In the genomic region with DNA sequence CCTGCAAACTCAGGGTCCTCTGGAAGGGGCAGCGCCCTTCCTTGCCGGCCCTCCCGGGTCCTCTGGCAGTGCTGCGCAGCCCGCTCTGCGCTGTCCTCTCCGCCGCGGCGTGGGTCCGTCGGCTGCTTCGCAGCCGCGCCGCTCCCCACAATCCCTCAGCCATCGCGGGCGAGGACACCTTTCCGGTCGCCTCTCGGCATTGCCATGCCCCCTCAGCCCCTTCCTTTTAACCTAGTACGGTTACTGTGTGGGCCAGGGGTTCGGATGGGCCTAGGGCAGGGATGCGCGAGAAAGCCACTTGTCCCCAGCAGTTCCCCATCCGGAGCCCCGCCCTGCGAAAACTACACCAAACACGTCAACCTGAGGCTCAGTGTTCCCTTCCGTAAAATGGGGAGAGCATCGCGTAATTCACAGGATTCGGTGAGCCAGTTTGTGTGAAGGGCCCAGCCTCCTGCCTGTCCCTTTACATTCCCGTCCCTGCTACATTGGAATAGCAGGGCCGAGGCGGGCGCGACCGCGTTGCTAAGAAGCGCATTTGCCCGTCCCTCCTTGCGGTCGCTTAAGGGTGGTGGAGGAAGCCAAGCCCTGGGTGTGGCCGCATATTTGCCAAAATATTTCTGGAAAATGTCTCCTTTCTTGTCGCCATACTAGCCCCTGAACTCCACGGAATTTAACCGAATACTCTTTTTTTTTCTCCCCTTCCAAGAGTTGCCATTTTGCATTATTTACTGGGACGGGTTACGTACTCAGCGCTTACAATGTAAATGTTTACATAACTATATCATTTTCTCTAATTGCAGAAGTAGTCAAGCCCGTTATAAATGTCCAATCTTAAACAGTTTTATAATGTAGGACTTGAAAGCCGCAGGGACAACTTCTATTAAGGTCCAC, we compare ENCODE assay signal across 8 cellular contexts. TPM values are rescaled to one million over a fixed set of nuclear protein-coding genes. Genes with fewer than 3 reads are reported as not detected.
DNase-seq lines count a peak whose midpoint lies in the region; ATAC-seq and TF ChIP-seq lines count a peak whose summit lies in the region.

No MANE protein-coding gene starts in this region.

- H3K36me3 Mint-ChIP-seq in activated CD4-positive, alpha-beta T cell treated with anti-CD3 and anti-CD28 coated beads, Interleukin-2, amount 10 ng/mL, durations not matched to agents 24 days and 14 days (ENCODE audit: low read depth), result no peaks in the 10 kb centered on the region
- H3K36me3 Mint-ChIP-seq in endodermal cell (ENCODE audit: low read depth) (no peaks in the 10 kb centered on the region), type B pancreatic cell (no peaks in the 10 kb centered on the region)

- no peak for ATAC-seq in HG03521 (IDR thresholded peaks at IDR 0.05; ENCODE audit: unreplicated experiment)

- peaks cover 28% of the 10 kb centered on the region for H3K4me1 Mint-ChIP-seq in activated CD4-positive, alpha-beta T cell treated with anti-CD3 and anti-CD28 coated beads, Interleukin-2, amount 10 ng/mL, durations not matched to agents 24 days and 14 days
- H3K4me1 Mint-ChIP-seq in endodermal cell, result peaks cover 10% of the 10 kb centered on the region
- H3K4me1 Mint-ChIP-seq in type B pancreatic cell (ENCODE audit: unreplicated experiment), result peaks cover 21% of the 10 kb centered on the region

- WGBS in endodermal cell (ENCODE audit: insufficient coverage in 1 of 2, insufficient read length in 1 of 2), 2 experiments, result 1 to 3% methylated on average over 14 to 54 of the region's 54 CpGs

- H3K9me3 ChIP-seq in endodermal cell (ENCODE audit: control insufficient read depth, low read length) (no peaks in the 10 kb centered on the region), mucosa of rectum (ENCODE audit: control insufficient read depth in 2 of 2, low read length in 2 of 2) (no peaks in the 10 kb centered on the region)

- H3K9me3 Mint-ChIP-seq in activated CD4-positive, alpha-beta T cell treated with anti-CD3 and anti-CD28 coated beads, Interleukin-2, amount 10 ng/mL, durations not matched to agents 24 days and 14 days, result no peaks in the 10 kb centered on the region
- H3K9me3 Mint-ChIP-seq in endodermal cell (no peaks in the 10 kb centered on the region), type B pancreatic cell (no peaks in the 10 kb centered on the region)

- intact Hi-C loops in activated CD4-positive, alpha-beta T cell treated with anti-CD3 and anti-CD28 coated beads, Interleukin-2, amount 10 ng/mL, durations not matched to agents 24 days and 14 days (cut with micrococcal nuclease), result loop anchor here (1.0 to 10.0 kb wide), 7 partner anchors 24 to 594 kb away; partner anchors contain the start of genes CBX1 and NFE2L1

- DNase-seq in NCI-H2081 (lab: John Stamatoyannopoulos, UW) (peak; percentile 58 to 64), NCI-H2081 treated with DMSO at 0.1 percent for 48 hours (lab: John Stamatoyannopoulos, UW) (no peak), M059J (ENCODE audit: low read depth) (peak; percentile 72), endodermal cell (peak; percentile 85), type B pancreatic cell (ENCODE audit: extremely low spot score, unreplicated experiment) (no peak)
- peak; percentile 89 for DNase-seq in activated CD4-positive, alpha-beta T cell treated with anti-CD3 and anti-CD28 coated beads, Interleukin-2, amount 10 ng/mL, durations not matched to agents 24 days and 14 days

- H3K27ac ChIP-seq in endodermal cell (ENCODE audit: low read depth, low read length) (peak overlapping the region; percentile 79), mucosa of rectum (ENCODE audit: low read depth in 2 of 2, low read length in 2 of 2) (peak overlapping the region; percentile 38 to 45)

- TF ChIP-seq CTCF in endodermal cell (conservative IDR thresholded peaks at IDR 0.05) (no peak), type B pancreatic cell (conservative IDR thresholded peaks at IDR 0.05) (no peak)

- peak overlapping the region; percentile 79 for H3K4me3 ChIP-seq in endodermal cell (ENCODE audit: low read length)
- H3K4me3 ChIP-seq in mucosa of rectum (ENCODE audit: low read length in 2 of 2), result peak overlapping the region; percentile 59 to 80

- H3K9ac ChIP-seq in endodermal cell (ENCODE audit: extremely low read depth, low read length, poor library complexity, severe bottlenecking) (no peak overlapping the region), mucosa of rectum (ENCODE audit: low read depth in 1 of 2, low read length in 2 of 2) (peak overlapping the region; percentile 2 to 63)

- H3K27me3 Mint-ChIP-seq in activated CD4-positive, alpha-beta T cell treated with anti-CD3 and anti-CD28 coated beads, Interleukin-2, amount 10 ng/mL, durations not matched to agents 24 days and 14 days, result peaks cover 24% of the 10 kb centered on the region
- H3K27me3 Mint-ChIP-seq in endodermal cell (ENCODE audit: insufficient read depth) (peaks cover 55% of the 10 kb centered on the region), type B pancreatic cell (peaks cover 40% of the 10 kb centered on the region)

- H3K4me1 ChIP-seq in endodermal cell (ENCODE audit: control insufficient read depth, insufficient read depth, low read length), result no peaks in the 10 kb centered on the region
- peaks cover 35% of the 10 kb centered on the region in 2 donors for H3K4me1 ChIP-seq in mucosa of rectum (ENCODE audit: control insufficient read depth in 2 of 2, insufficient read depth in 2 of 2, low read length in 2 of 2)

- H3K27me3 ChIP-seq in endodermal cell (ENCODE audit: control insufficient read depth, insufficient read depth, low read length, poor library complexity, severe bottlenecking), result peaks cover 30% of the 10 kb centered on the region
- peaks cover 2 to 3% of the 10 kb centered on the region in 2 donors for H3K27me3 ChIP-seq in mucosa of rectum (ENCODE audit: control insufficient read depth in 2 of 2, insufficient read depth in 2 of 2, low read length in 2 of 2)

- H3K36me3 ChIP-seq in endodermal cell (ENCODE audit: control insufficient read depth, insufficient read depth, low read length) (no peaks in the 10 kb centered on the region), mucosa of rectum (ENCODE audit: control insufficient read depth in 2 of 2, insufficient read depth in 2 of 2, low read length in 2 of 2) (no peaks in the 10 kb centered on the region)

- peak overlapping the region; percentile 88 for H3K4me3 Mint-ChIP-seq in activated CD4-positive, alpha-beta T cell treated with anti-CD3 and anti-CD28 coated beads, Interleukin-2, amount 10 ng/mL, durations not matched to agents 24 days and 14 days
- H3K4me3 Mint-ChIP-seq in endodermal cell, result peak overlapping the region; percentile 59
- H3K4me3 Mint-ChIP-seq in type B pancreatic cell, result peak overlapping the region; percentile 92

- H3K27ac Mint-ChIP-seq in activated CD4-positive, alpha-beta T cell treated with anti-CD3 and anti-CD28 coated beads, Interleukin-2, amount 10 ng/mL, durations not matched to agents 24 days and 14 days, result peak overlapping the region; percentile 83
- H3K27ac Mint-ChIP-seq in endodermal cell, result peak overlapping the region; percentile 48
- H3K27ac Mint-ChIP-seq in type B pancreatic cell, result peak overlapping the region; percentile 97

RNA-seq across cellular contexts. Expression of gene COPZ2, which starts 13.2 kb away (rescaled TPM):
- total RNA-seq in M059J (2014; rRNA removed; shearing (Covaris generic)), result 27.3 and 40.7 TPM in 2 replicates
- total RNA-seq in activated CD4-positive, alpha-beta T cell treated with anti-CD3 and anti-CD28 coated beads, Interleukin-2, amount 10 ng/mL, durations not matched to agents 24 days and 14 days, result 4.4 and 4.5 TPM in 2 replicates
- total RNA-seq in endodermal cell (not detected), type B pancreatic cell (ENCODE audit: low replicate concordance) (1.9 and 5.7 TPM in 2 replicates)
- polyA plus RNA-seq in endodermal cell (2013, experiment 1 of 2), result 9.0 TPM
- 1.4 TPM for polyA plus RNA-seq in endodermal cell (2013, experiment 2 of 2)

RNA-seq across cellular contexts. Expression of gene NFE2L1, which starts 23.8 kb away (rescaled TPM):
- 44.3 and 68.7 TPM in 2 replicates for total RNA-seq in M059J (2014; rRNA removed; shearing (Covaris generic))
- 85.2 and 93.1 TPM in 2 replicates for total RNA-seq in activated CD4-positive, alpha-beta T cell treated with anti-CD3 and anti-CD28 coated beads, Interleukin-2, amount 10 ng/mL, durations not matched to agents 24 days and 14 days
- total RNA-seq in endodermal cell (100 to 1,000 TPM; 122 to 135 TPM), type B pancreatic cell (ENCODE audit: low replicate concordance) (99.1 and 111 TPM in 2 replicates)
- 123 TPM for polyA plus RNA-seq in endodermal cell (2013, experiment 1 of 2)
- polyA plus RNA-seq in endodermal cell (2013, experiment 2 of 2), result 113 TPM

RNA-seq across cellular contexts. Expression of gene CDK5RAP3, which starts 53.5 kb away (rescaled TPM):
- total RNA-seq in M059J (2014; rRNA removed; shearing (Covaris generic)), result 60.4 and 69.5 TPM in 2 replicates
- 192 and 202 TPM in 2 replicates for total RNA-seq in activated CD4-positive, alpha-beta T cell treated with anti-CD3 and anti-CD28 coated beads, Interleukin-2, amount 10 ng/mL, durations not matched to agents 24 days and 14 days
- total RNA-seq in endodermal cell, result 100 to 1,000 TPM; 171 to 198 TPM
- polyA plus RNA-seq in endodermal cell (2013, experiment 1 of 2), result 245 TPM
- 217 TPM for polyA plus RNA-seq in endodermal cell (2013, experiment 2 of 2)
- 187 and 217 TPM in 2 replicates for total RNA-seq in type B pancreatic cell (ENCODE audit: low replicate concordance)

Comparison
In these comparisons a context has a peak if more than half of its experiments do, and no peak if none do; other contexts are left out.
1. DNase-seq: peak in NCI-H2081 (2 of 2), M059J (single experiment), activated CD4-positive, alpha-beta T cell treated with anti-CD3 and anti-CD28 coated beads, Interleukin-2, amount 10 ng/mL, durations not matched to agents 24 days and 14 days (single experiment) and endodermal cell (single experiment); none in NCI-H2081 treated with DMSO at 0.1 percent for 48 hours (single experiment) and type B pancreatic cell (single experiment).
2. Peak in every context shown above with its lines, with median percentiles within 50 percentile points of each other: H3K27ac Mint-ChIP-seq and H3K4me3 Mint-ChIP-seq.